8 cellular contexts compared by ENCODE assay signal in the genomic region with DNA sequence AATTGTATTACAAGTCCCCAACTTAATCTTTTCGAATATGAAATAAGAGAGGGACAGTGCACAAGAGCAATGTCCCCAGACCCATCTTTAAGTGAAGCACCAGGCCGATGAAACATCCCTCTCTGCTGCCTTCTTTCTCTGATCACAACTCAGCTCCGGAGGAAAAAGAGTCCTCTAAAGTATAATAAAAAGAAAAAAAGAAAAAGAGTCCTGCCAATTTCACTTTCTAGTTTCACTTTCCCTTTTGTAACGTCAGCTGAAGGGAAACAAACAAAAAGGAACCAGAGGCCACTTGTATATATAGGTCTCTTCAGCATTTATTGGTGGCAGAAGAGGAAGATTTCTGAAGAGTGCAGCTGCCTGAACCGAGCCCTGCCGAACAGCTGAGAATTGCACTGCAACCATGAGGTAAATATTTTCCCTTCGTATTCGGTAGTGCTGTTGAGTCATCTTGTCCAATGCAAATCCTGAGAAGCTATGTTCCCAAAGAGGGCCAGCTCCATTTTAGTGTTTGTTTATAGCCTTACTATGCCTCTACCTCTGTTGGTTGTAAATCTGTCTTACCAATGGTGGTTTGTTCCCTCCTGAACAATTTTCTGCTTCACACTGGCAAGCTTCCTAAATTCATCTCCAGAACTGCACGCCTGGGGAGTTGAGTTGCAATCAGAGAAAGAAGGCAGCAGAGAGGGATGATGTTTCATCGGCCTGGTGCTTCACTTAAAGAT. TPM values are rescaled to one million over a fixed set of nuclear protein-coding genes. Genes with fewer than 3 reads are reported as not detected.
DNase-seq lines count a peak whose midpoint lies in the region; ATAC-seq and TF ChIP-seq lines count a peak whose summit lies in the region.

A gene with protein sequence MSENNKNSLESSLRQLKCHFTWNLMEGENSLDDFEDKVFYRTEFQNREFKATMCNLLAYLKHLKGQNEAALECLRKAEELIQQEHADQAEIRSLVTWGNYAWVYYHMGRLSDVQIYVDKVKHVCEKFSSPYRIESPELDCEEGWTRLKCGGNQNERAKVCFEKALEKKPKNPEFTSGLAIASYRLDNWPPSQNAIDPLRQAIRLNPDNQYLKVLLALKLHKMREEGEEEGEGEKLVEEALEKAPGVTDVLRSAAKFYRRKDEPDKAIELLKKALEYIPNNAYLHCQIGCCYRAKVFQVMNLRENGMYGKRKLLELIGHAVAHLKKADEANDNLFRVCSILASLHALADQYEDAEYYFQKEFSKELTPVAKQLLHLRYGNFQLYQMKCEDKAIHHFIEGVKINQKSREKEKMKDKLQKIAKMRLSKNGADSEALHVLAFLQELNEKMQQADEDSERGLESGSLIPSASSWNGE (plus strand): TSS at position 326 of the 725 bp plus-strand sequence. CDS start 78 bp downstream, at position 404.

- H3K4me1 Mint-ChIP-seq in T-helper 17 cell, result peaks cover 27% of the 10 kb centered on the region

- H3K36me3 ChIP-seq in GM23248 (ENCODE audit: low read depth) (no peaks in the 10 kb centered on the region), lung (ENCODE audit: control insufficient read depth in 2 of 2, insufficient read depth in 2 of 2, low read length in 2 of 2) (peaks cover 6% of the 10 kb centered on the region in 2 donors), thoracic aorta (no peaks in the 10 kb centered on the region)

- peak within 1 kb of the TSS; percentile 87 for H3K4me2 ChIP-seq in GM23248 (ENCODE audit: unreplicated experiment)

- peaks cover 7% of the 10 kb centered on the region for H3K79me2 ChIP-seq in GM23248 (ENCODE audit: insufficient read depth)

- H3K9me3 ChIP-seq in GM23248 (ENCODE audit: low read depth), result no peaks in the 10 kb centered on the region
- no peaks in the 10 kb centered on the region for H3K9me3 ChIP-seq in T-helper 17 cell (ENCODE audit: control insufficient read depth, low read length, poor library complexity, severe bottlenecking)
- no peaks in the 10 kb centered on the region for H3K9me3 ChIP-seq in lung (ENCODE audit: control insufficient read depth in 2 of 2, insufficient read depth in 1 of 2, low read length in 1 of 2)
- H3K9me3 ChIP-seq in thoracic aorta, result no peaks in the 10 kb centered on the region

- peaks cover 26% of the 10 kb centered on the region for H3F3A ChIP-seq in GM23248 (ENCODE audit: insufficient read depth)

- peak within 1 kb of the TSS; percentile 83 for H2AFZ ChIP-seq in GM23248

- H3K9me2 ChIP-seq in GM23248 (ENCODE audit: insufficient read depth), result no peaks in the 10 kb centered on the region

- peak within 1 kb of the TSS; percentile 77 for H3K4me3 ChIP-seq in GM23248
- H3K4me3 ChIP-seq in lung, result peak within 1 kb of the TSS; percentile 42
- H3K4me3 ChIP-seq in thoracic aorta, result peak within 1 kb of the TSS; percentile 77

- peak within 1 kb of the TSS; percentile 96 for H3K27ac Mint-ChIP-seq in T-helper 17 cell

- in situ Hi-C loops in GM23248 (cut with MboI), result no loop called here

- peak; percentile 82 for ATAC-seq in T-helper 17 cell
- ATAC-seq in lung (ENCODE audit: insufficient read depth, low FRiP score), result peak; percentile 75
- ATAC-seq in thoracic aorta (ENCODE audit: insufficient number of reproducible peaks, low FRiP score, low read depth), result peak; percentile 44

- H3K9ac ChIP-seq in GM23248, result peak within 1 kb of the TSS; percentile 86

- H3K4me1 ChIP-seq in GM23248 (ENCODE audit: insufficient read depth), result peaks cover 31% of the 10 kb centered on the region
- H3K4me1 ChIP-seq in lung (ENCODE audit: control insufficient read depth in 2 of 2, insufficient read depth in 2 of 2, low read length in 2 of 2), result peaks cover 2 to 17% of the 10 kb centered on the region in 2 donors
- H3K4me1 ChIP-seq in thoracic aorta (ENCODE audit: control insufficient read depth in 1 of 2, low read depth in 2 of 2), result peaks cover 19 to 30% of the 10 kb centered on the region in 2 donors

- H4K20me1 ChIP-seq in GM23248 (ENCODE audit: insufficient read depth), result no peaks in the 10 kb centered on the region

- H3K27ac ChIP-seq in GM23248, result peak within 1 kb of the TSS; percentile 93
- H3K27ac ChIP-seq in lung (ENCODE audit: low read depth in 1 of 2, low read length in 1 of 2), result peak within 1 kb of the TSS; percentile 91
- H3K27ac ChIP-seq in thoracic aorta, result peak within 1 kb of the TSS; percentile 83 to 90

- TF ChIP-seq CTCF in lung (IDR thresholded peaks at IDR 0.05; ENCODE audit: control extremely low read depth, extremely low read depth), result no peak
- no peak for TF ChIP-seq CTCF in thoracic aorta (IDR thresholded peaks at IDR 0.05)

- DNase-seq in NCI-H1417 (lab: John Stamatoyannopoulos, UW) (peak; percentile 21 to 46 (median 21)), NCI-H1417 treated with DMSO at 0.1 percent for 48 hours (lab: John Stamatoyannopoulos, UW) (no peak), GM23248 (peak; percentile 87), M059J (ENCODE audit: low read depth) (peak; percentile 81), T-helper 17 cell (peak in 1 of 3 donors; percentile 8), cerebellar cortex (ENCODE audit: low spot score) (peak; percentile 81), lung (ENCODE audit: low spot score) (no peak), thoracic aorta (ENCODE audit: low spot score) (no peak)

- peak within 1 kb of the TSS; percentile 90 for H3K4me3 Mint-ChIP-seq in T-helper 17 cell

- H3K27me3 Mint-ChIP-seq in T-helper 17 cell, result no peaks in the 10 kb centered on the region

- WGBS in GM23248 (ENCODE audit: low coverage in 1 of 2, low lambda C conversion rate in 2 of 2, missing lambda C conversion rate in 2 of 2), 2 experiments, result 6% methylated on average over 10 of the region's 10 CpGs
- WGBS in lung, 2 donors, result 1% methylated on average over 10 of the region's 10 CpGs

- H3K27me3 ChIP-seq in GM23248 (replicated peaks; ENCODE audit: insufficient read depth) (no peaks in the 10 kb centered on the region), lung (ENCODE audit: control insufficient read depth, insufficient read depth) (no peaks in the 10 kb centered on the region), thoracic aorta (replicated peaks; ENCODE audit: insufficient read depth) (no peaks in the 10 kb centered on the region)

- H3K36me3 Mint-ChIP-seq in T-helper 17 cell (ENCODE audit: low read depth), result peaks cover 4% of the 10 kb centered on the region

RNA-seq across cellular contexts. Expression of the gene that starts here (rescaled TPM):
- 3.5 and 7.0 TPM in 2 replicates for total RNA-seq in GM23248 (2014; rRNA removed; shearing (Covaris generic))
- polyA plus RNA-seq in GM23248 (2016; fragmentation: Nextera tagmentation; extraction: Ambion mirVana) (8.5 and 9.5 TPM in 2 replicates), lung (10 to 100 TPM in 1 of 2 donors, 1 to 10 TPM in 1; 8.1 to 17.8 TPM)
- 42.5 and 58.0 TPM in 2 replicates for total RNA-seq in M059J (2014; rRNA removed; shearing (Covaris generic))
- total RNA-seq in T-helper 17 cell (10 to 100 TPM; 17.6 to 19.5 TPM), lung (10 to 100 TPM; 12.1 to 16.0 TPM), thoracic aorta (10 to 100 TPM in 1 of 2 donors, 1 to 10 TPM in 1; 5.9 to 17.1 TPM)

Comparison
In these comparisons a context has a peak if more than half of its experiments do, and no peak if none do; other contexts are left out.
1. DNase-seq: peak in NCI-H1417 (3 of 3), GM23248 (single experiment), M059J (single experiment) and cerebellar cortex (single experiment); none in NCI-H1417 treated with DMSO at 0.1 percent for 48 hours (single experiment), lung (single experiment) and thoracic aorta (single experiment).
2. Peak in every context shown above with its lines, with median percentiles within 50 percentile points of each other: H3K27ac ChIP-seq, H3K4me3 ChIP-seq and ATAC-seq.